Comparison of ENCODE assay signal across 31 cellular contexts in genomic region chr17:49984776-49985175, GRCh38. TPM values are rescaled to one million over a fixed set of nuclear protein-coding genes. Genes with fewer than 3 reads are reported as not detected.
"Had no signal": no experiment of that assay in that cellular context is flagged by ENCODE, and none has a peak within 500 bp of the region (broad histone marks: within the 10 kb centered on the region; RNA-seq: fewer than 3 reads in every experiment).

No MANE protein-coding gene starts in this region.

- ATAC-seq: activated CD4-positive, alpha-beta T cell treated with anti-CD3 and anti-CD28 coated beads for 36 hours; activated T-helper 17 cell treated with anti-CD3 and anti-CD28 coated beads, Interleukin-2, amount 50 U/mL, for 72 hours; Right ventricle myocardium inferior; T-cell had no signal

- DNase-seq: activated CD4-positive, alpha-beta memory T cell treated with anti-CD3 and anti-CD28 coated beads, Interleukin-2, amount 10 ng/mL, durations not matched to agents 7 days and 5 days; activated CD4-positive, alpha-beta T cell treated with anti-CD3 and anti-CD28 coated beads for 36 hours; activated CD4-positive, alpha-beta T cell treated with anti-CD3 and anti-CD28 coated beads, Interleukin-2, amount 50 U/mL, for 1 hour; activated CD4-positive, CD25-positive, alpha-beta regulatory T cell; activated gamma-delta T cell; activated naive CD4-positive, alpha-beta T cell treated with anti-CD3 and anti-CD28 coated beads for 36 hours; activated T-cell treated with anti-CD3 and anti-CD28 coated beads for 4 hours; activated T-cell treated with anti-CD3 and anti-CD28 coated beads, Interleukin-2, amount 50 U/mL, for 48 hours; amygdala; cerebellar nuclear complex; MG63; NCI-H1105; NCI-H1436; NCI-H1694 treated with DMSO at 0.1 percent for 48 hours; NCI-H2029 treated with DMSO at 0.1 percent for 48 hours; NCI-H345; NCI-H510A; NCI-H526 treated with DMSO at 0.1 percent for 48 hours; T-cell; T-helper 2 cell; T1000 had no signal

- H3K4me3 Mint-ChIP-seq: activated CD4-positive, alpha-beta memory T cell treated with anti-CD3 and anti-CD28 coated beads, Interleukin-2, amount 10 ng/mL, durations not matched to agents 7 days and 5 days; activated CD4-positive, alpha-beta T cell treated with anti-CD3 and anti-CD28 coated beads for 36 hours; activated naive CD4-positive, alpha-beta T cell treated with anti-CD3 and anti-CD28 coated beads for 36 hours; activated naive CD8-positive, alpha-beta T cell; activated T-helper 17 cell treated with anti-CD3 and anti-CD28 coated beads, Interleukin-2, amount 50 U/mL, for 72 hours; brain; T-cell had no signal

- H3K36me3 Mint-ChIP-seq: brain, T-cell had no signal

- H3K36me3 ChIP-seq: cardiac muscle cell had no signal

- H3K9me3 ChIP-seq: MG63 had no signal

- H3K27me3 ChIP-seq: MG63 had no signal

- H3K27ac ChIP-seq: cardiac muscle cell, SK-N-MC had no signal

- H3K27ac Mint-ChIP-seq: activated CD4-positive, alpha-beta memory T cell treated with anti-CD3 and anti-CD28 coated beads, Interleukin-2, amount 10 ng/mL, durations not matched to agents 7 days and 5 days; activated CD4-positive, alpha-beta T cell treated with anti-CD3 and anti-CD28 coated beads for 36 hours; activated naive CD4-positive, alpha-beta T cell treated with anti-CD3 and anti-CD28 coated beads for 36 hours; activated T-helper 17 cell treated with anti-CD3 and anti-CD28 coated beads, Interleukin-2, amount 50 U/mL, for 72 hours; T-cell had no signal

- H3K4me3 ChIP-seq: cardiac muscle cell, MG63, SK-N-MC had no signal

- H3K4me1 Mint-ChIP-seq: activated CD4-positive, alpha-beta memory T cell treated with anti-CD3 and anti-CD28 coated beads, Interleukin-2, amount 10 ng/mL, durations not matched to agents 7 days and 5 days; activated CD4-positive, alpha-beta T cell treated with anti-CD3 and anti-CD28 coated beads for 36 hours; activated T-helper 17 cell treated with anti-CD3 and anti-CD28 coated beads, Interleukin-2, amount 50 U/mL, for 72 hours; T-cell had no signal

- FAIRE-seq: astrocyte, TTC549 had no signal

- H3K9me3 Mint-ChIP-seq: activated CD4-positive, alpha-beta memory T cell treated with anti-CD3 and anti-CD28 coated beads, Interleukin-2, amount 10 ng/mL, durations not matched to agents 7 days and 5 days; activated naive CD4-positive, alpha-beta T cell treated with anti-CD3 and anti-CD28 coated beads for 36 hours; activated T-helper 17 cell treated with anti-CD3 and anti-CD28 coated beads, Interleukin-2, amount 50 U/mL, for 72 hours; T-cell had no signal

RNA-seq across cellular contexts. Expression of gene DLX3, which starts 10.2 kb away (rescaled TPM):
- total RNA-seq: activated CD4-positive, alpha-beta memory T cell treated with anti-CD3 and anti-CD28 coated beads, Interleukin-2, amount 10 ng/mL, durations not matched to agents 7 days and 5 days; activated naive CD4-positive, alpha-beta T cell treated with anti-CD3 and anti-CD28 coated beads for 36 hours; activated T-helper 17 cell treated with anti-CD3 and anti-CD28 coated beads, Interleukin-2, amount 50 U/mL, for 72 hours; OCI-LY7; Right ventricle myocardium inferior; RPMI7951; T-cell had no signal

RNA-seq across cellular contexts. Expression of gene DLX4, which starts 15.8 kb away (rescaled TPM):
- total RNA-seq: astrocyte, Right ventricle myocardium inferior, RPMI7951 had no signal
